In the genomic region with DNA sequence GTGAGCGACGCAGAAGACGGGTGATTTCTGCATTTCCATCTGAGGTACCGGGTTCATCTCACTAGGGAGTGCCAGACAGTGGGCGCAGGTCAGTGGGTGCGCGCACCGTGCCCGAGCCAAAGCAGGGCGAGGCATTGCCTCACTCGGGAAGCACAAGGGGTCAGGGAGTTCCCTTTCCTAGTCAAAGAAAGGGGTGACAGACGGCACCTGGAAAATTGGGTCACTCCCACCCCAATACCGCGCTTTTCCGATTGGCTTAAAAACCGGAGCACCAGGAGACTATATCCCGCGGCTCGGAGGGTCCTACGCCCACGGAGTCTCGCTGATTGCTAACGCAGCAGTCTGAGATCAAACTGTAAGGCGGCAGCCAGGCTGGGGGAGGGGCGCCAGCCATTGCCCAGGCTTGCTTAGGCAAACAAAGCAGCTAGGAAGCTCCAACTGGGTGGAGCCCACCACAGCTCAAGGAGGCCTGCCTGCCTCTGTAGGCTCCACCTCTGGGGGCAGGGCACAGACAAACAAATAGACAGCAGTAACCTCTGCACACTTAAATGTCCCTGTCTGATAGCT, we compare ENCODE assay signal across 8 cellular contexts. TPM values are rescaled to one million over a fixed set of nuclear protein-coding genes. Genes with fewer than 3 reads are reported as not detected.
DNase-seq lines count a peak whose midpoint lies in the region; ATAC-seq and TF ChIP-seq lines count a peak whose summit lies in the region.
"Not testable (repeated sequence)": the region's sequence is repeated elsewhere in the genome, so short reads cannot be mapped to it uniquely, and the experiment has no call there.

No MANE protein-coding gene starts in this region.

- H3K27me3 Mint-ChIP-seq in immature natural killer cell (ENCODE audit: low read depth in 3 of 3) = not testable (repeated sequence)

- H3K36me3 Mint-ChIP-seq in immature natural killer cell = not testable (repeated sequence)

- peak overlapping the region; percentile 40 for H3K9ac ChIP-seq in rectal smooth muscle tissue (ENCODE audit: low read length)

- not testable (repeated sequence) for H3K9me3 Mint-ChIP-seq in immature natural killer cell

- H3K27me3 ChIP-seq in dorsolateral prefrontal cortex; rectal smooth muscle tissue (ENCODE audit: control insufficient read depth, insufficient read depth, low read length): not testable (repeated sequence)

- not testable (repeated sequence) for H3K4me1 ChIP-seq in rectal smooth muscle tissue (ENCODE audit: control insufficient read depth, insufficient read depth, low read length)

- DNase-seq in DMS53 (lab: John Stamatoyannopoulos, UW) (peak; percentile 93), NB4 (ENCODE audit: low read depth) (peak; percentile 49), SK-MEL-5 (ENCODE audit: low read depth, low spot score) (peak; percentile 49), dorsolateral prefrontal cortex (peak; percentile 29 to 75 (median 64)), immature natural killer cell (peak; percentile 65 to 66 (median 65))
- DNase-seq in activated T-cell treated with anti-CD3 and anti-CD28 coated beads, Interleukin-2, amount 50 U/mL, for 1 hour = peak; percentile 82
- peak; percentile 72 for DNase-seq in stimulated activated naive CD8-positive, alpha-beta T cell treated with anti-CD3 and anti-CD28 coated beads, Interleukin-15, Interleukin-2, amounts not matched to agents 100 U/mL and 50 U/mL, for 24 hours

- intact Hi-C loops in dorsolateral prefrontal cortex (cut with DNase I) = not testable (repeated sequence)

- H3K36me3 ChIP-seq in rectal smooth muscle tissue (ENCODE audit: control insufficient read depth, insufficient read depth, low read length) = not testable (repeated sequence)

- not testable (repeated sequence) for TF ChIP-seq CTCF in NB4 (IDR thresholded peaks at IDR 0.05; ENCODE audit: low read depth, low read length); dorsolateral prefrontal cortex (IDR thresholded peaks at IDR 0.05 in 54 of 56, conservative IDR thresholded peaks at IDR 0.05 in 2 of 56; ENCODE audit: low read depth in 1 of 56, partially characterized antibody in 56 of 56)

- not testable (repeated sequence) for H3K4me3 ChIP-seq in NB4 (ENCODE audit: low read depth, low read length)
- H3K4me3 ChIP-seq in dorsolateral prefrontal cortex (peak overlapping the region; percentile 29 to 82 (median 64)), rectal smooth muscle tissue (ENCODE audit: low read length) (peak overlapping the region; percentile 74)

- peak overlapping the region; percentile 78 to 92 (median 90) for H3K27ac Mint-ChIP-seq in immature natural killer cell

- H3K27ac ChIP-seq in dorsolateral prefrontal cortex = peak overlapping the region in 52 of 59 donors; percentile 21 to 88 (median 69)
- peak overlapping the region; percentile 55 for H3K27ac ChIP-seq in rectal smooth muscle tissue (ENCODE audit: low read depth, low read length)

- H3K4me1 Mint-ChIP-seq in immature natural killer cell = peaks cover 12 to 14% of the 10 kb centered on the region in 2 donors

- in situ Hi-C loops in SK-MEL-5 (cut with HindIII; ENCODE audit: low pct_unique_long_range_greater_than_20kb, low sequenced_read_pairs) = not testable (repeated sequence)

- H3K4me3 Mint-ChIP-seq in immature natural killer cell = peak overlapping the region; percentile 88 to 93 (median 92)

- not testable (repeated sequence) for TF ChIP-seq POLR2A in NB4 (IDR thresholded peaks at IDR 0.05; ENCODE audit: extremely low read depth, insufficient read length)

- ATAC-seq in stimulated activated naive CD8-positive, alpha-beta T cell treated with anti-CD3 and anti-CD28 coated beads, Interleukin-15, Interleukin-2, amounts not matched to agents 100 U/mL and 50 U/mL, for 24 hours = not testable (repeated sequence)

RNA-seq across cellular contexts. Expression of gene NSUN6, which starts 23.9 kb away (rescaled TPM):
- 3.5 and 5.7 TPM in 2 replicates for total RNA-seq in SK-MEL-5 (2014; rRNA removed; shearing (Covaris generic))
- 3.2 and 3.8 TPM in 2 replicates for polyA plus RNA-seq in SK-MEL-5 (2015; cell fraction: cytosol; rRNA removed)
- polyA plus RNA-seq in SK-MEL-5 (2015; cell fraction: nucleus; rRNA removed) = 10.9 and 20.2 TPM in 2 replicates
- 10 to 100 TPM; 14.1 to 41.9 (median 27.5) TPM for total RNA-seq in dorsolateral prefrontal cortex
- 10 to 100 TPM in 1 of 3 donors, 1 to 10 TPM in 2; 3.5 to 15.8 (median 6.1) TPM for polyA plus RNA-seq in immature natural killer cell

RNA-seq across cellular contexts. Expression of gene ARL5B, which starts 31.7 kb away (rescaled TPM):
- 13.2 and 13.3 TPM in 2 replicates for total RNA-seq in SK-MEL-5 (2014; rRNA removed; shearing (Covaris generic))
- polyA plus RNA-seq in SK-MEL-5 (2015; cell fraction: cytosol; rRNA removed) = 6.1 and 8.6 TPM in 2 replicates
- polyA plus RNA-seq in SK-MEL-5 (2015; cell fraction: nucleus; rRNA removed) = 25.0 and 28.3 TPM in 2 replicates
- 10 to 100 TPM in 115 of 120 experiments, 1 to 10 TPM in 5; 8.6 to 19.9 (median 13.1) TPM for total RNA-seq in dorsolateral prefrontal cortex
- polyA plus RNA-seq in immature natural killer cell = 1 to 10 TPM in 2 of 3 donors, under 1 TPM in 1; 0.84 to 1.7 (median 1.6) TPM
